24 cellular contexts compared by ENCODE assay signal in the genomic region with DNA sequence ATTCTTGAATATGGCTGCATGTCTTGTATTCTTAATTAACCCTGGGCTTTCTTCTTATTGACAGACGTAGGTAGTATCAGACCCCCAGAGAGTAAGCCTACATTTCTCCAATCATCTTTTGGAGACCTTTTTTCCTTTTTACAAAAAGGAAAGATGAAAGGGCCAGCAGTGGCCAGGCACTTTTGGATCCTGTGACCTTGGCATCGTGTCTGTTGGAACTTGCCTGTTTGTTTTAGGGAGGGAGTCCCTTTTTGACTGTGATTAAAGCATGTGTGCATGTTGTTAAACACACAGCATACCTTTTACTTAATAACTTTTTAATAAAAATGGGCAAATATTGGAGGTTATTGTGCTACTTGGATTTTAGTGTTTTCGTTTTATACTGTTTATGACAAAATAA.
"Had no signal": no experiment of that assay in that cellular context is flagged by ENCODE, and none has a peak within 500 bp of the region (broad histone marks: within the 10 kb centered on the region; RNA-seq: fewer than 3 reads in every experiment).

No MANE protein-coding gene starts in this region.

- H3K27me3 Mint-ChIP-seq: naive B cell; stimulated activated naive B cell treated with anti-CD40 and anti-IgM and Interleukin-4, amounts not matched to agents 10 μg/mL and 1 μg/mL and 100 μg/mL, for 72 hours; stimulated activated naive CD8-positive, alpha-beta T cell treated with anti-CD3 and anti-CD28 coated beads, Interleukin-15, amount 100 ng/mL, for 72 hours had no signal

- H3K27me3 ChIP-seq: dorsolateral prefrontal cortex, esophagus muscularis mucosa, gastrocnemius medialis, spleen, testis, transverse colon had no signal

- H3K27ac Mint-ChIP-seq: nephron progenitor cell; stimulated activated naive B cell treated with anti-CD40 and anti-IgM and Interleukin-4, amounts not matched to agents 10 μg/mL and 1 μg/mL and 100 μg/mL, for 72 hours; stimulated activated naive CD8-positive, alpha-beta T cell treated with anti-CD3 and anti-CD28 coated beads, Interleukin-15, amount 100 ng/mL, for 72 hours had no signal

- H3K27ac ChIP-seq: dorsolateral prefrontal cortex, epithelial cell of prostate, esophagus muscularis mucosa, gastrocnemius medialis, psoas muscle, testis, transverse colon had no signal

- H3K4me1 Mint-ChIP-seq: nephron progenitor cell; stimulated activated naive B cell treated with anti-CD40 and anti-IgM and Interleukin-4, amounts not matched to agents 10 μg/mL and 1 μg/mL and 100 μg/mL, for 72 hours had no signal

- ATAC-seq: gastrocnemius medialis; left cardiac atrium; left ventricle myocardium superior; psoas muscle; sciatic nerve; stimulated activated naive B cell treated with anti-CD40 and anti-IgM and Interleukin-4, amounts not matched to agents 10 μg/mL and 1 μg/mL and 100 μg/mL, for 72 hours; stimulated activated naive CD8-positive, alpha-beta T cell treated with anti-CD3 and anti-CD28 coated beads, Interleukin-15, amount 100 ng/mL, for 72 hours had no signal

- H3K9me3 Mint-ChIP-seq: naive B cell; stimulated activated naive B cell treated with anti-CD40 and anti-IgM and Interleukin-4, amounts not matched to agents 10 μg/mL and 1 μg/mL and 100 μg/mL, for 72 hours; stimulated activated naive CD8-positive, alpha-beta T cell treated with anti-CD3 and anti-CD28 coated beads, Interleukin-15, amount 100 ng/mL, for 72 hours had no signal

- H3K9me3 ChIP-seq: esophagus muscularis mucosa, gastrocnemius medialis, psoas muscle, spleen, testis, transverse colon had no signal

- H3K4me3 ChIP-seq: dorsolateral prefrontal cortex, esophagus muscularis mucosa, gastrocnemius medialis, psoas muscle, spleen, testis, transverse colon had no signal

- H3K4me1 ChIP-seq: transverse colon had no signal

- DNase-seq: cortex of kidney; dorsolateral prefrontal cortex; effector CD8-positive, alpha-beta T cell; gastrocnemius medialis; glutamatergic neuron; kidney; left cardiac atrium; left ventricle myocardium superior; mesendoderm; naive B cell; nephron progenitor cell; psoas muscle; retina; spleen; stimulated activated CD4-positive, alpha-beta T cell treated with anti-CD3 and anti-CD28 coated beads, Interleukin-15, amount 100 ng/mL, for 24 hours; stimulated activated CD4-positive, alpha-beta T cell treated with anti-CD3 and anti-CD28 coated beads, Interleukin-1b, Interleukin-23, amount 100 ng/mL, for 48 hours; stimulated activated CD4-positive, alpha-beta T cell treated with anti-CD3 and anti-CD28 coated beads, Interleukin-4, amount 100 ng/mL, for 24 hours; stimulated activated naive B cell treated with anti-CD40 and anti-IgM and Interleukin-4, amounts not matched to agents 10 μg/mL and 1 μg/mL and 100 μg/mL, for 72 hours; stimulated activated naive CD8-positive, alpha-beta T cell treated with anti-CD3 and anti-CD28 coated beads, Interleukin-15, amount 100 ng/mL, for 72 hours; testis; transverse colon had no signal

- H3K4me3 Mint-ChIP-seq: naive B cell; nephron progenitor cell; stimulated activated naive B cell treated with anti-CD40 and anti-IgM and Interleukin-4, amounts not matched to agents 10 μg/mL and 1 μg/mL and 100 μg/mL, for 72 hours; stimulated activated naive CD8-positive, alpha-beta T cell treated with anti-CD3 and anti-CD28 coated beads, Interleukin-15, amount 100 ng/mL, for 72 hours had no signal
